In genomic region chr2:160516547-160517365, GRCh38 we compare ENCODE assay signal across 8 cellular contexts. TPM values are rescaled to one million over a fixed set of nuclear protein-coding genes. Genes with fewer than 3 reads are reported as not detected.
DNase-seq lines count a peak whose midpoint lies in the region; ATAC-seq and TF ChIP-seq lines count a peak whose summit lies in the region.
"Had no signal": no experiment of that assay in that cellular context is flagged by ENCODE, and none has a peak within 500 bp of the region (broad histone marks: within the 10 kb centered on the region; RNA-seq: fewer than 3 reads in every experiment).

No MANE protein-coding gene starts in this region.

- H3K27me3 Mint-ChIP-seq in naive thymus-derived CD4-positive, alpha-beta T cell: no peaks in the 10 kb centered on the region

- H3K9me3 ChIP-seq in WERI-Rb-1 (ENCODE audit: severe bottlenecking) (no peaks in the 10 kb centered on the region), SK-N-SH (no peaks in the 10 kb centered on the region)
- H3K9me3 ChIP-seq in naive thymus-derived CD4-positive, alpha-beta T cell (ENCODE audit: control insufficient read depth in 2 of 3, low read length in 3 of 3): no peaks in the 10 kb centered on the region

- H3K4me2 ChIP-seq in SK-N-SH: no peak overlapping the region

- no peak overlapping the region for H3K4me3 ChIP-seq in WERI-Rb-1 (ENCODE audit: low read depth, low read length)
- no peak overlapping the region for H3K4me3 ChIP-seq in naive thymus-derived CD4-positive, alpha-beta T cell (ENCODE audit: low read length)
- H3K4me3 ChIP-seq in SK-N-SH (ENCODE audit: low read depth in 2 of 2, low read length in 1 of 2): no peak overlapping the region

- DNase-seq in WERI-Rb-1 (peak; percentile 50), HuH-7.5 (ENCODE audit: low spot score) (no peak), KG1 (lab: John Stamatoyannopoulos, UW) (no peak), SK-N-SH (no peak)
- peak in 1 of 9 donors; percentile 38 for DNase-seq in naive thymus-derived CD4-positive, alpha-beta T cell
- DNase-seq: NCI-H2107 had no signal

- WGBS in SK-N-SH (ENCODE audit: low lambda C conversion rate): 86% methylated on average over 10 of the region's 10 CpGs

- H4K20me1 ChIP-seq in SK-N-SH (ENCODE audit: insufficient read depth): no peaks in the 10 kb centered on the region

- no peak for TF ChIP-seq EP300 in SK-N-SH (IDR thresholded peaks at IDR 0.05; ENCODE audit: borderline replicate concordance in 1 of 2, low read depth in 1 of 2, low read length in 1 of 2)

- peaks cover 0 to 1% (median 0%) of the 10 kb centered on the region in 5 donors for H3K36me3 Mint-ChIP-seq in naive thymus-derived CD4-positive, alpha-beta T cell

- peak overlapping the region in 8 of 9 donors; percentile 14 to 83 (median 42) for H3K27ac Mint-ChIP-seq in naive thymus-derived CD4-positive, alpha-beta T cell

- peak; percentile 90 for ATAC-seq in GM18867 (IDR thresholded peaks at IDR 0.05; ENCODE audit: unreplicated experiment)
- ATAC-seq in HG02588 (IDR thresholded peaks at IDR 0.05; ENCODE audit: unreplicated experiment): peak; percentile 77
- ATAC-seq in naive thymus-derived CD4-positive, alpha-beta T cell: no peak

- intact Hi-C loops in naive thymus-derived CD4-positive, alpha-beta T cell (cut with micrococcal nuclease): loop anchor here in 1 of 2 donors (1.0 kb wide), 1 partner anchor 9 kb away; no protein-coding TSS in a partner anchor

- H3K9me3 Mint-ChIP-seq in naive thymus-derived CD4-positive, alpha-beta T cell: peaks cover 0 to 3% (median 0%) of the 10 kb centered on the region in 11 donors

- H3K27me3 ChIP-seq in WERI-Rb-1 (ENCODE audit: insufficient read depth, low read depth, severe bottlenecking): no peaks in the 10 kb centered on the region
- no peaks in the 10 kb centered on the region for H3K27me3 ChIP-seq in naive thymus-derived CD4-positive, alpha-beta T cell (ENCODE audit: control insufficient read depth in 2 of 2, insufficient read depth in 2 of 2, low read length in 2 of 2)
- no peaks in the 10 kb centered on the region for H3K27me3 ChIP-seq in SK-N-SH (ENCODE audit: insufficient read depth)

- peaks cover 0 to 7% of the 10 kb centered on the region in 2 donors for H3K4me1 ChIP-seq in naive thymus-derived CD4-positive, alpha-beta T cell (ENCODE audit: control insufficient read depth in 2 of 2, insufficient read depth in 2 of 2, low read length in 2 of 2)
- peaks cover 0 to 14% of the 10 kb centered on the region in 2 experiments; a peak in 2 of 4 replicates for H3K4me1 ChIP-seq in SK-N-SH (ENCODE audit: control insufficient read depth in 1 of 2, insufficient read depth in 2 of 2, low read depth in 1 of 2, low read length in 1 of 2)

- H3K36me3 ChIP-seq in WERI-Rb-1 (no peaks in the 10 kb centered on the region), SK-N-SH (replicated peaks in 1 of 2; ENCODE audit: control insufficient read depth in 1 of 2, insufficient read depth in 2 of 2, low read length in 1 of 2) (no peaks in the 10 kb centered on the region)
- no peaks in the 10 kb centered on the region for H3K36me3 ChIP-seq in naive thymus-derived CD4-positive, alpha-beta T cell (ENCODE audit: control insufficient read depth in 2 of 3, insufficient read depth in 3 of 3, low read length in 3 of 3)

- peak overlapping the region in 6 of 10 donors; percentile 10 to 56 (median 42) for H3K4me3 Mint-ChIP-seq in naive thymus-derived CD4-positive, alpha-beta T cell

- TF ChIP-seq RAD21 in SK-N-SH (IDR thresholded peaks at IDR 0.05; ENCODE audit: low read length): no peak

- peak overlapping the region; percentile 37 for H3K27ac ChIP-seq in WERI-Rb-1
- no peak overlapping the region for H3K27ac ChIP-seq in naive thymus-derived CD4-positive, alpha-beta T cell (ENCODE audit: low read depth, low read length)
- H3K27ac ChIP-seq in SK-N-SH (ENCODE audit: low read depth in 2 of 2, low read length in 1 of 2): no peak overlapping the region

- H3K9ac ChIP-seq in SK-N-SH: no peak overlapping the region

- H2AFZ ChIP-seq in SK-N-SH (ENCODE audit: low read depth): no peak overlapping the region

- POLR2A ChIA-PET in naive thymus-derived CD4-positive, alpha-beta T cell (lab: Charles Lee): no interaction called here
- POLR2A ChIA-PET in SK-N-SH (lab: Yijun Ruan, JAX): no interaction called here

- CTCF ChIA-PET in naive thymus-derived CD4-positive, alpha-beta T cell (lab: Charles Lee): no interaction called here
- CTCF ChIA-PET in SK-N-SH (lab: Yijun Ruan, JAX): interaction anchor here (0.8 kb wide), 1 partner anchor 84 kb away, joined by 3 read pairs; no protein-coding TSS in a partner anchor

- H3K79me2 ChIP-seq in SK-N-SH (ENCODE audit: insufficient read depth): no peaks in the 10 kb centered on the region

- TF ChIP-seq CTCF in WERI-Rb-1 (IDR thresholded peaks at IDR 0.05; ENCODE audit: low read depth, low read length) (no peak), SK-N-SH (IDR thresholded peaks at IDR 0.05) (no peak)

- H3K4me1 Mint-ChIP-seq in naive thymus-derived CD4-positive, alpha-beta T cell: peaks cover 3 to 43% (median 36%) of the 10 kb centered on the region in 7 donors

- H3K9me2 ChIP-seq in SK-N-SH: no peaks in the 10 kb centered on the region

- no peaks in the 10 kb centered on the region for H3F3A ChIP-seq in SK-N-SH (replicated peaks; ENCODE audit: insufficient read depth)

TF ChIP-seq in SK-N-SH, 30 proteins besides CTCF, POLR2A, EP300 and RAD21:
- TF ChIP-seq MXI1 (IDR thresholded peaks at IDR 0.05; ENCODE audit: low read depth, low read length): no peak
- TF ChIP-seq EZH2phosphoT487 (IDR thresholded peaks at IDR 0.05; ENCODE audit: borderline replicate concordance, low read depth): no peak
- no peak for TF ChIP-seq FOXM1 (IDR thresholded peaks at IDR 0.05; ENCODE audit: low read depth)
- TF ChIP-seq POLR2AphosphoS5 (IDR thresholded peaks at IDR 0.05; ENCODE audit: low read depth, low read length): no peak
- TF ChIP-seq NRF1 (IDR thresholded peaks at IDR 0.05; ENCODE audit: low read depth, low read length): no peak
- no peak for TF ChIP-seq YY1 (IDR thresholded peaks at IDR 0.05; ENCODE audit: low read depth)
- TF ChIP-seq RFX5 (IDR thresholded peaks at IDR 0.05; ENCODE audit: low read length): no peak
- TF ChIP-seq SIN3A (IDR thresholded peaks at IDR 0.05; ENCODE audit: borderline replicate concordance, low read depth, low read length): no peak
- TF ChIP-seq ELF1 (IDR thresholded peaks at IDR 0.05): no peak

RNA-seq across cellular contexts. Expression of gene RBMS1, which starts 23.1 kb away (rescaled TPM):
- total RNA-seq in naive thymus-derived CD4-positive, alpha-beta T cell: 100 to 1,000 TPM in 3 of 5 experiments, 10 to 100 TPM in 2; 74.4 to 123 (median 101) TPM
- 100 to 1,000 TPM; 136 to 137 TPM for polyA plus RNA-seq in naive thymus-derived CD4-positive, alpha-beta T cell
- 56.5 and 63.8 TPM in 2 replicates for polyA plus RNA-seq in SK-N-SH (2012; rRNA removed)
- 61.4 and 63.8 TPM in 2 replicates for polyA plus RNA-seq in SK-N-SH (2012; cell fraction: cytosol; rRNA removed)
- 46.6 and 88.8 TPM in 2 replicates for polyA plus RNA-seq in SK-N-SH (2012; cell fraction: nucleus; rRNA removed)
